ENCODE assay signal across 19 cellular contexts in the genomic region with DNA sequence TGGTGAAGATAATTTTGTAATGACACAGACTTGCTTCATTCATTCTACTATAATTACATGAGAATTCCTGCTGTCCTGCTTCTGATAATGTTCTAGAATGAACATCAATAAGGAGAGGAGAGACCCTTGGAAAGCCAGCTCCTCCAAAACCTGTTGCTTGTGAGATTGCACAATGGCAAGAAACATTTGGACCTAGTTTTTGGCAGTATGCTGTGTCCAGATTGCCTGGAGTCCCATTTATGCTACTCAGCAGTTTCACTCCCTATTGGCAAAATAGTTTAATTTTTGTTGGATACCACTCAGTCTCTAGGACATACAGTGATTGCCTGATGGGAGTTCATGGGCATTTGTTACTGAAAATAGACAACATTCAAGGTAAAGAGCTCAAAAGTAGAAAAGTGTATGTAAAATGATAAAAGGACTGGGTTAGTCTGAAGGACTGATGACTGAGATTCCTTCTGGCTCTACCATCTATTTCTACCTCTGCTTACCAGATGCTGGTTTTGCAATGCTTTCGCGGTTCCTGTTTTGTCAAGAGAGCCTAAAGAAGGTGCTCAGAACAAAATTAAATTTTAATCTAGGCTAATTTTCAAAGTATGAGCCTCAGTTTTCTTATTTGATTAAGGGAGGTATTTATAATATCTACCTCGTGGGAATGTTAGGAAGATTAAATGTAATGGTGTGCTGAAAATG. TPM values are rescaled to one million over a fixed set of nuclear protein-coding genes. Genes with fewer than 3 reads are reported as not detected.
DNase-seq lines count a peak whose midpoint lies in the region; ATAC-seq, FAIRE-seq and TF ChIP-seq lines count a peak whose summit lies in the region.
"Had no signal": no experiment of that assay in that cellular context is flagged by ENCODE, and none has a peak within 500 bp of the region (broad histone marks: within the 10 kb centered on the region; RNA-seq: fewer than 3 reads in every experiment).

No MANE protein-coding gene starts in this region.

- no peak for TF ChIP-seq RAD21 in HepG2 (CRISPR knock-in tag; IDR thresholded peaks at IDR 0.05)

- H3K27me3 ChIP-seq in HepG2 (ENCODE audit: control insufficient read depth in 1 of 2, insufficient read depth in 2 of 2, low read length in 2 of 2) (no peaks in the 10 kb centered on the region), Caco-2 (replicated peaks; ENCODE audit: control insufficient read depth, insufficient read depth, low read length) (no peaks in the 10 kb centered on the region; the same call in 1 of the 2 replicates)
- H3K27me3 ChIP-seq: MG63, neutrophil had no signal

- H3K4me1 Mint-ChIP-seq in Caco-2 (ENCODE audit: low read depth, unreplicated experiment) = no peaks in the 10 kb centered on the region
- H3K4me1 Mint-ChIP-seq: CD4-positive, alpha-beta memory T cell; memory B cell had no signal

- H3K27me3 Mint-ChIP-seq in Caco-2 (ENCODE audit: insufficient read depth, unreplicated experiment) = peaks cover 2% of the 10 kb centered on the region

- H3K9me3 ChIP-seq in HepG2 (ENCODE audit: low read length) (no peaks in the 10 kb centered on the region), Caco-2 (no peaks in the 10 kb centered on the region)
- H3K9me3 ChIP-seq: MG63, neutrophil, thoracic aorta had no signal

- no peak overlapping the region for H3K27ac ChIP-seq in HepG2 (ENCODE audit: extremely low read length, insufficient read depth, low read length)
- H3K27ac ChIP-seq: neutrophil, thoracic aorta had no signal

- H3K27ac Mint-ChIP-seq in Caco-2 (ENCODE audit: unreplicated experiment) = no peak overlapping the region
- H3K27ac Mint-ChIP-seq: dendritic cell treated with granulocyte-macrophage colony-stimulating factor and Interleukin-4, amounts not matched to agents 40 ng/mL and 50 ng/mL, for 4 days; HFFc6; memory B cell had no signal

- H4K20me1 ChIP-seq in HepG2 (ENCODE audit: insufficient read depth, low read length) = no peaks in the 10 kb centered on the region

- TF ChIP-seq POLR2A in HepG2 (IDR thresholded peaks at IDR 0.05; ENCODE audit: insufficient read depth in 1 of 2, low read depth in 2 of 2, low read length in 2 of 2) = no peak

- intact Hi-C loops in HepG2 (cut with micrococcal nuclease; ENCODE audit: unreplicated experiment) (no loop called here), Caco-2 (cut with micrococcal nuclease; ENCODE audit: unreplicated experiment) (no loop called here)

- POLR2A ChIA-PET in HepG2 (lab: Yijun Ruan, JAX) = no interaction called here
- POLR2A ChIA-PET in Caco-2 (lab: Charles Lee) = no interaction called here

- no TSS peak for BruUV-seq in HepG2 (replicated peaks; lab: Mats Ljungman, UMichigan)
- no TSS peak for BruUV-seq in Caco-2 (replicated peaks; lab: Mats Ljungman, UMichigan)

- no peaks in the 10 kb centered on the region for H3K36me3 ChIP-seq in HepG2 (replicated peaks in 1 of 2; ENCODE audit: control insufficient read depth in 1 of 2, insufficient read depth in 2 of 2, low read length in 2 of 2)
- H3K36me3 ChIP-seq in Caco-2 (ENCODE audit: control insufficient read depth, insufficient read depth, low read length) = no peaks in the 10 kb centered on the region
- H3K36me3 ChIP-seq: MG63, neutrophil, thoracic aorta had no signal

- no peaks in the 10 kb centered on the region for H3K79me2 ChIP-seq in HepG2 (ENCODE audit: insufficient read depth, low read length)

- no peak overlapping the region for H3K4me3 Mint-ChIP-seq in Caco-2 (ENCODE audit: unreplicated experiment)
- H3K4me3 Mint-ChIP-seq: activated T-cell treated with anti-CD3 and anti-CD28 coated beads, Interleukin-2, amount 50 U/mL, for 4 hours; CD4-positive, alpha-beta memory T cell; dendritic cell treated with granulocyte-macrophage colony-stimulating factor and Interleukin-4, amounts not matched to agents 40 ng/mL and 50 ng/mL, for 4 days; HFFc6; memory B cell had no signal

- in situ Hi-C loops in HepG2 (cut with HindIII; ENCODE audit: extremely low pct_ligation_motif_present, low pct_unique_long_range_greater_than_20kb) = no loop called here

- H3K4me3 ChIP-seq in HepG2 (replicated peaks in 1 of 3; ENCODE audit: insufficient read depth in 1 of 3, low read depth in 2 of 3, low read length in 3 of 3) (no peak overlapping the region), Caco-2 (ENCODE audit: low read depth, low read length) (no peak overlapping the region)
- H3K4me3 ChIP-seq: MG63, thoracic aorta had no signal

- peak; percentile 92 for ATAC-seq in GM18909 (IDR thresholded peaks at IDR 0.05; ENCODE audit: poor library complexity, unreplicated experiment)
- peak; percentile 72 for ATAC-seq in GM21723 (IDR thresholded peaks at IDR 0.05; ENCODE audit: unreplicated experiment)
- ATAC-seq in HG03565 (IDR thresholded peaks at IDR 0.05; ENCODE audit: unreplicated experiment) = peak; percentile 78
- ATAC-seq in HepG2 = no peak
- ATAC-seq: activated T-cell treated with anti-CD3 and anti-CD28 coated beads, Interleukin-2, amount 50 U/mL, for 4 hours; Panc1 had no signal

- no peak overlapping the region for H3K4me2 ChIP-seq in HepG2 (ENCODE audit: low read depth, low read length)

- TF ChIP-seq EP300 in HepG2 (IDR thresholded peaks at IDR 0.05; ENCODE audit: low read depth in 2 of 2, low read length in 2 of 2) = no peak
- no peak for TF ChIP-seq EP300 in HepG2 (CRISPR knock-in tag; IDR thresholded peaks at IDR 0.05; ENCODE audit: borderline replicate concordance)

- TF ChIP-seq CTCF in HepG2 (CRISPR knock-in tag; IDR thresholded peaks at IDR 0.05) (no peak), Caco-2 (IDR thresholded peaks at IDR 0.05; ENCODE audit: insufficient read depth in 1 of 2, low read depth in 1 of 2, low read length in 1 of 2, severe bottlenecking in 1 of 2, unreplicated experiment in 1 of 2) (no peak)

- H3K9ac ChIP-seq in HepG2 (ENCODE audit: insufficient read depth, low read depth, low read length) = no peak overlapping the region

- 68% methylated on average over 3 of the region's 3 CpGs for whole genome bisulfite sequencing in HepG2 (ENCODE audit: low lambda C conversion rate)

- CTCF ChIA-PET in HepG2 (lab: Yijun Ruan, JAX; ENCODE audit: low intra/inter-chr PET ratio, low total read pairs) (no interaction called here), Caco-2 (lab: Charles Lee) (no interaction called here)

- H3K4me1 ChIP-seq in HepG2 (ENCODE audit: insufficient read depth, low read length) = no peaks in the 10 kb centered on the region
- no peaks in the 10 kb centered on the region for H3K4me1 ChIP-seq in Caco-2

- H3K36me3 Mint-ChIP-seq in Caco-2 (ENCODE audit: insufficient read depth, unreplicated experiment) = no peaks in the 10 kb centered on the region
- H3K36me3 Mint-ChIP-seq: CD4-positive, alpha-beta memory T cell; memory B cell had no signal

- DNase-seq in HepG2 (ENCODE audit: low spot score) (no peak), NCI-H1694 treated with DMSO at 0.1 percent for 48 hours (lab: John Stamatoyannopoulos, UW) (no peak), Caco-2 (no peak), GDM1 (lab: John Stamatoyannopoulos, UW) (no peak)
- DNase-seq: activated CD4-positive, alpha-beta T cell treated with anti-CD3 and anti-CD28 coated beads for 48 hours; activated T-cell treated with anti-CD3 and anti-CD28 coated beads, Interleukin-2, amount 50 U/mL, for 4 hours; CD4-positive, alpha-beta memory T cell; HFFc6; MG63; NCI-H2227 treated with DMSO at 0.1 percent for 48 hours had no signal

- H3K9me3 Mint-ChIP-seq in Caco-2 (ENCODE audit: unreplicated experiment) = no peaks in the 10 kb centered on the region
- H3K9me3 Mint-ChIP-seq: activated T-cell treated with anti-CD3 and anti-CD28 coated beads, Interleukin-2, amount 50 U/mL, for 4 hours; CD4-positive, alpha-beta memory T cell; dendritic cell treated with granulocyte-macrophage colony-stimulating factor and Interleukin-4, amounts not matched to agents 40 ng/mL and 50 ng/mL, for 4 days; HFFc6; memory B cell had no signal

- no peak for FAIRE-seq in HepG2 (lab: Jason Lieb, UNC)
- FAIRE-seq: G401.6 had no signal

- no peak overlapping the region for H2AFZ ChIP-seq in HepG2 (ENCODE audit: low read length)

TF ChIP-seq in HepG2, 621 proteins besides CTCF, POLR2A, EP300 and RAD21:
- 0 out of 4 replicates have a peak, but pooled peaks have one; percentile 18 to 34 for TF ChIP-seq MAFK (conservative IDR thresholded peaks at IDR 0.05 in 1 of 2, IDR thresholded peaks at IDR 0.05 in 1 of 2; ENCODE audit: low read length in 2 of 2)
- TF ChIP-seq ZBTB14 (CRISPR knock-in tag; IDR thresholded peaks at IDR 0.05) = no peak

RNA-seq across cellular contexts. Expression of gene ACTR3B, which starts 8.0 kb away (rescaled TPM):
- total RNA-seq in HepG2 (2016; rRNA removed; fragmentation: Illumina TruSeq; extraction: Trizol) (8.2 and 8.5 TPM in 2 replicates), Caco-2 (2022) (20.2 and 20.9 TPM in 2 replicates)
- total RNA-seq in HepG2 (2016; cell fraction: cytosol; rRNA removed; fragmentation: Illumina TruSeq; extraction: Trizol; ENCODE audit: low read depth) = 27.8 and 33.5 TPM in 2 replicates
- 6.5 and 8.0 TPM in 2 replicates for total RNA-seq in HepG2 (2016; cell fraction: insoluble cytoplasmic fraction; rRNA removed; fragmentation: Illumina TruSeq; extraction: Trizol)
- total RNA-seq in HepG2 (2016; cell fraction: membrane; rRNA removed; fragmentation: Illumina TruSeq; extraction: Trizol) = 16.2 and 20.6 TPM in 2 replicates
- 12.5 and 14.1 TPM in 2 replicates for total RNA-seq in HepG2 (2016; cell fraction: nucleus; rRNA removed; fragmentation: Illumina TruSeq; extraction: Trizol)
- 7.7 and 8.8 TPM in 2 replicates for polyA plus RNA-seq in HepG2 (2011; rRNA removed)
- 7.6 and 9.2 TPM in 2 replicates for polyA plus RNA-seq in HepG2 (2011; cell fraction: cytosol; rRNA removed)
- 9.7 and 10.3 TPM in 2 replicates for polyA plus RNA-seq in HepG2 (2011; cell fraction: nucleus; rRNA removed)
- polyA plus RNA-seq in HepG2 (2012) = 8.0 and 8.3 TPM in 2 replicates
- polyA plus RNA-seq in HepG2 (2016; cell fraction: cytosol; fragmentation: Illumina TruSeq; extraction: Trizol; ENCODE audit: low read depth) = 6.3 and 8.5 TPM in 2 replicates
- polyA plus RNA-seq in HepG2 (2016; cell fraction: insoluble cytoplasmic fraction; fragmentation: Illumina TruSeq; extraction: Trizol; ENCODE audit: low read depth) = 9.6 and 10.0 TPM in 2 replicates
- polyA plus RNA-seq in HepG2 (2016; cell fraction: membrane; fragmentation: Illumina TruSeq; extraction: Trizol; ENCODE audit: low read depth) = 9.4 and 11.9 TPM in 2 replicates
- 12.6 and 16.4 TPM in 2 replicates for polyA plus RNA-seq in HepG2 (2016; cell fraction: nucleus; fragmentation: Illumina TruSeq; extraction: Trizol; ENCODE audit: insufficient read depth, low read depth)
- polyA minus RNA-seq in HepG2 (2011; rRNA and poly(A)+ RNA removed; ENCODE audit: low replicate concordance) = 5.6 and 16.5 TPM in 2 replicates
- polyA minus RNA-seq in HepG2 (2011; cell fraction: cytosol; rRNA and poly(A)+ RNA removed) = 4.2 and 6.2 TPM in 2 replicates
- polyA minus RNA-seq in HepG2 (2011; cell fraction: nucleus; rRNA and poly(A)+ RNA removed) = 19.3 and 23.2 TPM in 2 replicates
